20 cellular contexts compared by ENCODE assay signal in the genomic region with DNA sequence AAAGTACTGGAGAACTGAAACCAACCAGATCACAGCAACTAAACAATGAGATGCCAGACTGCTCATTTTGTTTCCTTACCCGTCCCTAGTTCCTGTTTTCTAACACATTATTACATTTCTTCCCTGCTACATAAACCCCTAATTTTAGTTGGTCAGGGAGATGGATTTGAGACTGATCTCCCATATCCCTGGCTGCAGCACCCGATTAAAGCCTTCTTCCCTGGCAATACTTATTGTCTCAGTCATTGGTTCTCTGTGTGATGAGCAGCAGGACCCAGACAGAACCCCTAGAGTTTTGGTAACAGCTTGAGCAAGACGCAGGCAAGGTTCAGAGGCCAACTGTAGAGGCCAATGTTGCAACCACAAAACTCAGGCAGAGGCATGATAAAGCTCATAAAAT.
"Had no signal": no experiment of that assay in that cellular context is flagged by ENCODE, and none has a peak within 500 bp of the region (broad histone marks: within the 10 kb centered on the region; RNA-seq: fewer than 3 reads in every experiment).

No MANE protein-coding gene starts in this region.

- ATAC-seq: gastrocnemius medialis; heart right ventricle; left cardiac atrium; left ventricle myocardium superior; naive thymus-derived CD8-positive, alpha-beta T cell had no signal

- FAIRE-seq: islet of Langerhans had no signal

- DNase-seq: dorsolateral prefrontal cortex; effector CD4-positive, alpha-beta T cell; effector memory CD4-positive, alpha-beta T cell; esophagus squamous epithelium; foreskin melanocyte; gastrocnemius medialis; glutamatergic neuron; head of caudate nucleus; heart right ventricle; hippocampal formation; left cardiac atrium; left lung; left ventricle myocardium superior; lower lobe of right lung; naive B cell had no signal

- H3K27me3 ChIP-seq: left lung had no signal

- H3K36me3 ChIP-seq: esophagus squamous epithelium, gastrocnemius medialis, heart right ventricle, left lung, lower lobe of right lung had no signal

- H3K4me3 ChIP-seq: coronary artery, dorsolateral prefrontal cortex, esophagus squamous epithelium, gastrocnemius medialis, heart right ventricle, left lung, lower lobe of right lung, mucosa of descending colon had no signal

- H3K4me1 ChIP-seq: esophagus squamous epithelium, gastrocnemius medialis, heart right ventricle, left lung, lower lobe of right lung had no signal

- H3K9me3 ChIP-seq: gastrocnemius medialis, lower lobe of right lung had no signal

- H3K27ac ChIP-seq: coronary artery, dorsolateral prefrontal cortex, epithelial cell of prostate, esophagus squamous epithelium, gastrocnemius medialis, heart right ventricle, left lung, lower lobe of right lung had no signal
